Comparison of ENCODE assay signal across 25 cellular contexts in the genomic region with DNA sequence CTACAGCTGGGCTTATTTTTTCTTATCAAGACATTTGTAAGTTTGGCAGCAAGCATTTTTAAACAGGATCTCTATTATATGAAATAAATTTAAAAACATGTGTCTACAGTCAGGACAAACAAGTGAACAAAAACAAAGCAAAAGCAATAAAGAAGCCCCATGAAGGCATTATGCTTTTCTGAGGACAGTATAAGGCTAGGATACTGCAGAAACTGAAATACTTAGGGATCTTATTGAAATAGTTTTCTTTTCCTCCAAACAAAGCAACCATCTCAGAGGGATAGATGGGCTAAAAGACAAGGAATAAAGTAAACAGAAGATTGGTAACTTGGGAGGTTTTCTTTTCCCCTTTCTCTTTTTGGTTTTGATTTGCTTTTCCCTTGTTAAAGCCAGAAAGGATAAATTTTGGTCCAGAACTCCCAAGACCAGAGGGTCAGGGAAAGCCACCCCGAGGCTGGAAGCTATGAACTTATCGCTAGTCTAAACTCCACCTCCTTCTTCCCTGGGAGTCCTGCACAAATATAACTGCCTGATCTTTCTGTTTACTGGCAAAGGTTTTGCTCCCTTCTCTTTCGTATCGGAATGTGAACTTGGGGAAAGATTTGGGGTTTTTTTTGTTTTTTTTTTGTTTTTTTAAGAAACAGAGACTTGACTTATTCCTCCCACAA.
DNase-seq lines count a peak whose midpoint lies in the region; ATAC-seq and TF ChIP-seq lines count a peak whose summit lies in the region.
"Had no signal": no experiment of that assay in that cellular context is flagged by ENCODE, and none has a peak within 500 bp of the region (broad histone marks: within the 10 kb centered on the region; RNA-seq: fewer than 3 reads in every experiment).

No MANE protein-coding gene starts in this region.

- intact Hi-C loops in posterior vena cava (cut with DNase I), result loop anchor here in 1 of 2 donors (10.0 kb wide), 1 partner anchor 162 kb away; a partner anchor contains a TSS
- intact Hi-C loops in A673 (cut with micrococcal nuclease; ENCODE audit: unreplicated experiment), result no loop called here

- no peak overlapping the region for H3K27ac Mint-ChIP-seq in nephron progenitor cell
- H3K27ac Mint-ChIP-seq: effector memory CD8-positive, alpha-beta T cell; naive thymus-derived CD4-positive, alpha-beta T cell had no signal

- ATAC-seq in gastroesophageal sphincter, result no peak
- ATAC-seq: effector memory CD8-positive, alpha-beta T cell; esophagus mucosa; GM12878; naive thymus-derived CD4-positive, alpha-beta T cell; SK-N-SH treated with all-trans-retinoic acid at 6 μM for 48 hours had no signal

- peaks cover 5% of the 10 kb centered on the region for H3K36me3 Mint-ChIP-seq in nephron progenitor cell (ENCODE audit: low read depth)
- H3K36me3 Mint-ChIP-seq: naive thymus-derived CD4-positive, alpha-beta T cell had no signal

- H3K27me3 ChIP-seq in gastroesophageal sphincter, result no peaks in the 10 kb centered on the region
- H3K27me3 ChIP-seq in suprapubic skin, result no peaks in the 10 kb centered on the region
- peaks cover 23% of the 10 kb centered on the region for H3K27me3 ChIP-seq in A673 (replicated peaks; ENCODE audit: insufficient read depth, low read depth, low read length, poor library complexity)
- H3K27me3 ChIP-seq: brain microvascular endothelial cell had no signal

- H3K4me1 ChIP-seq in gastroesophageal sphincter, result peaks cover 23 to 77% (median 23%) of the 10 kb centered on the region in 3 donors
- H3K4me1 ChIP-seq in suprapubic skin, result peaks cover 25% of the 10 kb centered on the region
- no peaks in the 10 kb centered on the region for H3K4me1 ChIP-seq in A673 (ENCODE audit: insufficient read depth, low read length, poor library complexity, severe bottlenecking)
- H3K4me1 ChIP-seq: HAP-1 had no signal

- peak overlapping the region; percentile 5 for H3K4me3 Mint-ChIP-seq in nephron progenitor cell
- H3K4me3 Mint-ChIP-seq: effector memory CD8-positive, alpha-beta T cell; naive thymus-derived CD4-positive, alpha-beta T cell had no signal

- no TSS peak for BruUV-seq in A673 (replicated peaks; lab: Mats Ljungman, UMichigan)

- H3K9me3 ChIP-seq in gastroesophageal sphincter (no peaks in the 10 kb centered on the region), suprapubic skin (no peaks in the 10 kb centered on the region), A673 (ENCODE audit: low read depth, low read length, poor library complexity, severe bottlenecking) (no peaks in the 10 kb centered on the region)
- H3K9me3 ChIP-seq: HAP-1 had no signal

- no peaks in the 10 kb centered on the region for H3K36me3 ChIP-seq in gastroesophageal sphincter
- H3K36me3 ChIP-seq in suprapubic skin, result no peaks in the 10 kb centered on the region
- no peaks in the 10 kb centered on the region for H3K36me3 ChIP-seq in A673 (ENCODE audit: insufficient read depth, low read length, poor library complexity, severe bottlenecking)
- H3K36me3 ChIP-seq: brain microvascular endothelial cell, HAP-1 had no signal

- TF ChIP-seq EP300 in gastroesophageal sphincter (IDR thresholded peaks at IDR 0.05) (no peak), suprapubic skin (IDR thresholded peaks at IDR 0.05) (no peak)

- POLR2A ChIA-PET in A673 (lab: Charles Lee; ENCODE audit: low non-redundant PET), result no interaction called here

- CTCF ChIA-PET in A673 (lab: Charles Lee), result no interaction called here

- in situ Hi-C loops in SK-MEL-5 (cut with HindIII; ENCODE audit: low pct_unique_long_range_greater_than_20kb, low sequenced_read_pairs), result no loop called here

- peaks cover 7% of the 10 kb centered on the region for H3K27me3 Mint-ChIP-seq in nephron progenitor cell (ENCODE audit: low read depth, poor library complexity)

- H3K27ac ChIP-seq in gastroesophageal sphincter (peak overlapping the region; percentile 19 to 62 (median 44)), suprapubic skin (no peak overlapping the region), A673 (ENCODE audit: low read depth, low read length, poor library complexity, severe bottlenecking) (no peak overlapping the region)
- H3K27ac ChIP-seq: brain microvascular endothelial cell, C4-2B, RWPE1 had no signal

- H3K4me3 ChIP-seq in gastroesophageal sphincter, result no peak overlapping the region
- H3K4me3 ChIP-seq in suprapubic skin, result peak overlapping the region; percentile 3
- H3K4me3 ChIP-seq in A673 (ENCODE audit: low read depth, low read length, poor library complexity, severe bottlenecking), result no peak overlapping the region
- H3K4me3 ChIP-seq: GM12878, HAP-1, skin epidermis had no signal

- WGBS in gastroesophageal sphincter (ENCODE audit: low coverage in 1 of 2), 2 donors, result 32 to 52% methylated on average over 2 to 4 of the region's 4 CpGs
- WGBS in suprapubic skin, result 44% methylated on average over 4 of the region's 4 CpGs

- DNase-seq in SK-MEL-5 (ENCODE audit: low read depth, low spot score) (peak; percentile 20), nephron progenitor cell (no peak), suprapubic skin (ENCODE audit: low spot score in 2 of 2) (no peak), posterior vena cava (ENCODE audit: low spot score) (no peak), iPS-NIHi7 (ENCODE audit: extremely low spot score) (no peak), A673 (ENCODE audit: low spot score) (no peak), NOMO-1 treated with DMSO at 0.1 percent for 48 hours (lab: John Stamatoyannopoulos, UW; ENCODE audit: unreplicated experiment) (no peak)
- DNase-seq: activated CD4-positive, alpha-beta T cell treated with anti-CD3 and anti-CD28 coated beads for 4 hours; activated naive CD4-positive, alpha-beta T cell; activated T-cell treated with anti-CD3 and anti-CD28 coated beads, Interleukin-2, amount 50 U/mL, for 48 hours; brain microvascular endothelial cell; Calu3; effector memory CD8-positive, alpha-beta T cell; naive thymus-derived CD4-positive, alpha-beta T cell; NCI-H1694 treated with DMSO at 0.1 percent for 48 hours; NCI-H2171; NCI-H526 had no signal

- H3K9me3 Mint-ChIP-seq in nephron progenitor cell, result peaks cover 4% of the 10 kb centered on the region
- H3K9me3 Mint-ChIP-seq: effector memory CD8-positive, alpha-beta T cell had no signal

- TF ChIP-seq POLR2A in gastroesophageal sphincter (IDR thresholded peaks at IDR 0.05) (no peak), suprapubic skin (IDR thresholded peaks at IDR 0.05) (no peak)

- peaks cover 37% of the 10 kb centered on the region for H3K4me1 Mint-ChIP-seq in nephron progenitor cell

- TF ChIP-seq CTCF in gastroesophageal sphincter (IDR thresholded peaks at IDR 0.05), result no peak
- no peak for TF ChIP-seq CTCF in nephron progenitor cell (IDR thresholded peaks at IDR 0.05)
- TF ChIP-seq CTCF in suprapubic skin (IDR thresholded peaks at IDR 0.05), result no peak
- no peak for TF ChIP-seq CTCF in A673 (conservative IDR thresholded peaks at IDR 0.05; ENCODE audit: low read depth, low read length)

Comparison
In these comparisons a context has a peak if more than half of its experiments do, and no peak if none do; other contexts are left out.
1. H3K27ac ChIP-seq: peak in gastroesophageal sphincter (4 of 4); none in suprapubic skin (single experiment) and A673 (single experiment).